In genomic region chr12:107423531-107423930, GRCh38 we compare ENCODE assay signal across 16 cellular contexts.
DNase-seq lines count a peak whose midpoint lies in the region; ATAC-seq and TF ChIP-seq lines count a peak whose summit lies in the region.
"Had no signal": no experiment of that assay in that cellular context is flagged by ENCODE, and none has a peak within 500 bp of the region (broad histone marks: within the 10 kb centered on the region; RNA-seq: fewer than 3 reads in every experiment).

No MANE protein-coding gene starts in this region.

- no peaks in the 10 kb centered on the region for H4K20me1 ChIP-seq in neural progenitor cell (ENCODE audit: low read depth)
- H4K20me1 ChIP-seq in smooth muscle cell (ENCODE audit: low read depth) = no peaks in the 10 kb centered on the region

- peaks cover 8% of the 10 kb centered on the region for H3K27me3 Mint-ChIP-seq in neural progenitor cell (ENCODE audit: insufficient read depth, low read depth)
- H3K27me3 Mint-ChIP-seq: CD4-positive, alpha-beta memory T cell had no signal

- H3F3A ChIP-seq in neural progenitor cell (ENCODE audit: low read depth) (no peaks in the 10 kb centered on the region), smooth muscle cell (ENCODE audit: low read depth) (no peaks in the 10 kb centered on the region)

- H2BK15ac ChIP-seq in mesenchymal stem cell (ENCODE audit: low read depth, poor library complexity, severe bottlenecking) = no peak overlapping the region

- H3K9me3 Mint-ChIP-seq in neural progenitor cell = peaks cover 20% of the 10 kb centered on the region

- peaks cover 0 to 3% of the 10 kb centered on the region in 2 experiments for H3K27me3 ChIP-seq in mesenchymal stem cell (ENCODE audit: control insufficient read depth in 1 of 2, insufficient read depth in 1 of 2, low read length in 2 of 2)
- H3K27me3 ChIP-seq in neural progenitor cell = no peaks in the 10 kb centered on the region
- no peaks in the 10 kb centered on the region for H3K27me3 ChIP-seq in smooth muscle cell (ENCODE audit: low read depth)

- H3K23ac ChIP-seq in mesenchymal stem cell (ENCODE audit: low read length in 2 of 2) = no peak overlapping the region

- H2AK5ac ChIP-seq in mesenchymal stem cell (ENCODE audit: low read length, severe bottlenecking) = peak overlapping the region; percentile 27

- peaks cover 6% of the 10 kb centered on the region for H3K36me3 Mint-ChIP-seq in neural progenitor cell

- no peak overlapping the region for H3K4me3 ChIP-seq in mesenchymal stem cell (ENCODE audit: insufficient read depth in 1 of 2, low read depth in 1 of 2, low read length in 2 of 2)
- H3K4me3 ChIP-seq in neural progenitor cell = no peak overlapping the region
- no peak overlapping the region for H3K4me3 ChIP-seq in smooth muscle cell
- H3K4me3 ChIP-seq: GM23338 had no signal

- ATAC-seq in HG03378 (IDR thresholded peaks at IDR 0.05; ENCODE audit: unreplicated experiment) = no peak
- ATAC-seq: GM23338, HCT116 had no signal

- no peaks in the 10 kb centered on the region for H3K9me3 ChIP-seq in mesenchymal stem cell (ENCODE audit: control insufficient read depth, low read length)
- H3K9me3 ChIP-seq in neural progenitor cell (ENCODE audit: low read depth) = no peaks in the 10 kb centered on the region
- no peaks in the 10 kb centered on the region for H3K9me3 ChIP-seq in smooth muscle cell (replicated peaks; ENCODE audit: low read depth)

- H3K9ac ChIP-seq in mesenchymal stem cell (ENCODE audit: low read length) = no peak overlapping the region
- H3K9ac ChIP-seq in neural progenitor cell = no peak overlapping the region
- H3K9ac ChIP-seq in smooth muscle cell (ENCODE audit: low read depth) = no peak overlapping the region

- DNase-seq in mesenchymal stem cell (no peak), neural progenitor cell (ENCODE audit: low spot score) (no peak), smooth muscle cell (lab: John Stamatoyannopoulos, UW; ENCODE audit: unreplicated experiment) (no peak), medulla oblongata (ENCODE audit: extremely low spot score) (no peak), HUDEP-2 (lab: John Stamatoyannopoulos, UW; ENCODE audit: unreplicated experiment in 76 of 76) (no peak)
- DNase-seq: C1 segment of cervical spinal cord; Calu3; CD4-positive, alpha-beta memory T cell; COR-L47; DMS53; DMS79 treated with DMSO at 0.1 percent for 48 hours; GF-D8; H9 had no signal

- H3K27ac ChIP-seq in mesenchymal stem cell (ENCODE audit: low read length, poor library complexity, severe bottlenecking) (no peak overlapping the region), neural progenitor cell (no peak overlapping the region), smooth muscle cell (ENCODE audit: low read depth) (no peak overlapping the region)

- no peak overlapping the region for H2BK5ac ChIP-seq in mesenchymal stem cell (ENCODE audit: low read depth, low read length, poor library complexity, severe bottlenecking)

- peaks cover 13% of the 10 kb centered on the region for H3K4me1 Mint-ChIP-seq in neural progenitor cell

- H3K27ac Mint-ChIP-seq in neural progenitor cell = peak overlapping the region; percentile 4
- H3K27ac Mint-ChIP-seq: CD4-positive, alpha-beta memory T cell; GM23338 had no signal

- H2BK120ac ChIP-seq in mesenchymal stem cell (ENCODE audit: low read depth, low read length) = no peak overlapping the region

- no peak overlapping the region for H3K18ac ChIP-seq in mesenchymal stem cell (ENCODE audit: low read depth in 1 of 2, low read length in 2 of 2)

- H2BK12ac ChIP-seq in mesenchymal stem cell (ENCODE audit: low read length in 2 of 2) = no peak overlapping the region

- no peaks in the 10 kb centered on the region for H3K79me2 ChIP-seq in neural progenitor cell (ENCODE audit: low read depth)
- H3K79me2 ChIP-seq in smooth muscle cell (ENCODE audit: low read depth) = no peaks in the 10 kb centered on the region

- no peak for TF ChIP-seq CTCF in neural progenitor cell (IDR thresholded peaks at IDR 0.05)
- TF ChIP-seq CTCF in smooth muscle cell (IDR thresholded peaks at IDR 0.05; ENCODE audit: borderline replicate concordance, insufficient read depth, poor library complexity, severe bottlenecking) = no peak

- H3K4ac ChIP-seq in mesenchymal stem cell (ENCODE audit: low read depth in 1 of 2, low read length in 2 of 2) = no peak overlapping the region

- no peak overlapping the region for H3K14ac ChIP-seq in mesenchymal stem cell (ENCODE audit: low read length in 2 of 2)

- peaks cover 10% of the 10 kb centered on the region for H3K4me1 ChIP-seq in mesenchymal stem cell (ENCODE audit: control insufficient read depth, insufficient read depth, low read depth, low read length)
- no peaks in the 10 kb centered on the region for H3K4me1 ChIP-seq in neural progenitor cell
- no peaks in the 10 kb centered on the region for H3K4me1 ChIP-seq in smooth muscle cell (ENCODE audit: low read depth)

- H3K79me1 ChIP-seq in mesenchymal stem cell (replicated peaks; ENCODE audit: low read length, poor library complexity, severe bottlenecking) = no peaks in the 10 kb centered on the region

- H3K4me2 ChIP-seq in mesenchymal stem cell (ENCODE audit: low read length, poor library complexity, severe bottlenecking) = no peak overlapping the region
- no peak overlapping the region for H3K4me2 ChIP-seq in neural progenitor cell
- no peak overlapping the region for H3K4me2 ChIP-seq in smooth muscle cell
- H3K4me2 ChIP-seq: GM23338 had no signal

- H3K4me3 Mint-ChIP-seq in neural progenitor cell = no peak overlapping the region
- H3K4me3 Mint-ChIP-seq: CD4-positive, alpha-beta memory T cell; GM23338; H9 had no signal

- no peak overlapping the region for H4K91ac ChIP-seq in mesenchymal stem cell (ENCODE audit: low read length)

- 66% methylated on average over 4 of the region's 5 CpGs for WGBS in mesenchymal stem cell
- 67% methylated on average over 5 of the region's 5 CpGs for WGBS in smooth muscle cell (ENCODE audit: low lambda C conversion rate)

- H3K36me3 ChIP-seq in mesenchymal stem cell (ENCODE audit: control insufficient read depth in 1 of 2, insufficient read depth in 2 of 2, low read depth in 1 of 2, low read length in 2 of 2) (no peaks in the 10 kb centered on the region), neural progenitor cell (no peaks in the 10 kb centered on the region), smooth muscle cell (ENCODE audit: low read depth) (no peaks in the 10 kb centered on the region)

- H2AFZ ChIP-seq in mesenchymal stem cell (ENCODE audit: low read depth, low read length) = no peak overlapping the region
- no peak overlapping the region for H2AFZ ChIP-seq in neural progenitor cell (replicated peaks)
- peak overlapping the region; percentile 42 for H2AFZ ChIP-seq in smooth muscle cell (ENCODE audit: low read depth)
- H2AFZ ChIP-seq: GM23338 had no signal

- no peak overlapping the region for H4K8ac ChIP-seq in mesenchymal stem cell (ENCODE audit: low read length)
